ENCODE assay signal across 29 cellular contexts in genomic region chr13:71875823-71876222, GRCh38. TPM values are rescaled to one million over a fixed set of nuclear protein-coding genes. Genes with fewer than 3 reads are reported as not detected.
"Had no signal": no experiment of that assay in that cellular context is flagged by ENCODE, and none has a peak within 500 bp of the region (broad histone marks: within the 10 kb centered on the region; RNA-seq: fewer than 3 reads in every experiment).

No MANE protein-coding gene starts in this region.

- H3K27ac ChIP-seq: ascending aorta, heart right ventricle, lower lobe of right lung, neutrophil, right lobe of liver, thoracic aorta, uterus had no signal

- H3K4me3 ChIP-seq: ascending aorta, heart right ventricle, lower lobe of right lung, mucosa of descending colon, right lobe of liver, thoracic aorta, uterus had no signal

- H3K4me1 ChIP-seq: ascending aorta, uterus had no signal

- ATAC-seq: esophagus mucosa; heart right ventricle; left lobe of liver; lower lobe of right lung; mucosa of descending colon; natural killer cell treated with Interleukin-12 subunit alpha and Interleukin-12 subunit beta and Interleukin-15 and Interleukin-18, amount 100 ng/mL, for 72 hours; right lobe of liver; stimulated activated effector memory CD8-positive, alpha-beta T cell treated with anti-CD3 and anti-CD28 coated beads, Interleukin-12 subunit alpha, Interleukin-12 subunit beta, amount 100 ng/mL, for 72 hours; WTC11 had no signal

- H3K27me3 ChIP-seq: ascending aorta, heart right ventricle, neutrophil, uterus had no signal

- DNase-seq: activated CD4-positive, alpha-beta memory T cell treated with anti-CD3 and anti-CD28 coated beads, Interleukin-2, amount 10 ng/mL, durations not matched to agents 7 days and 5 days; activated CD4-positive, alpha-beta T cell treated with anti-CD3 and anti-CD28 coated beads for 1 hour; activated CD4-positive, alpha-beta T cell treated with anti-CD3 and anti-CD28 coated beads, Interleukin-2, amount 10 ng/mL, durations not matched to agents 7 days and 5 days; activated CD8-positive, alpha-beta memory T cell treated with anti-CD3 and anti-CD28 coated beads, Interleukin-2, amount 50 U/mL, for 48 hours; activated gamma-delta T cell; activated naive CD4-positive, alpha-beta T cell treated with anti-CD3 and anti-CD28 coated beads, Interleukin-2, amount 10 ng/mL, durations not matched to agents 7 days and 5 days; activated naive CD8-positive, alpha-beta T cell treated with anti-CD3 and anti-CD28 coated beads, Interleukin-2, amount 10 ng/mL, durations not matched to agents 7 days and 5 days; activated T-cell treated with anti-CD3 and anti-CD28 coated beads, Interleukin-2, amount 50 U/mL, for 24 hours; caudate nucleus; foreskin fibroblast; heart right ventricle; kidney glomerular epithelial cell; lower lobe of right lung; mesenchymal stem cell; mucosa of descending colon; right lobe of liver; stimulated activated CD4-positive, alpha-beta T cell treated with anti-CD3 and anti-CD28 coated beads, Interleukin-12 subunit alpha, Interleukin-12 subunit beta, amount 100 ng/mL, for 4 hours; stimulated activated CD4-positive, alpha-beta T cell treated with anti-CD3 and anti-CD28 coated beads, Interleukin-4, amount 100 ng/mL, for 24 hours; T-helper 2 cell; trophoblast cell; uterus had no signal

- H3K36me3 ChIP-seq: ascending aorta, heart right ventricle, lower lobe of right lung, neutrophil, right lobe of liver, thoracic aorta, uterus had no signal

- H3K9me3 ChIP-seq: ascending aorta, heart right ventricle, lower lobe of right lung, mucosa of descending colon, neutrophil, right lobe of liver, thoracic aorta, uterus had no signal

RNA-seq across cellular contexts. Expression of gene DACH1, which starts 8.8 kb away (rescaled TPM):
- total RNA-seq: activated CD4-positive, alpha-beta memory T cell treated with anti-CD3 and anti-CD28 coated beads, Interleukin-2, amount 10 ng/mL, durations not matched to agents 7 days and 5 days; activated CD4-positive, alpha-beta T cell treated with anti-CD3 and anti-CD28 coated beads, Interleukin-2, amount 10 ng/mL, durations not matched to agents 7 days and 5 days; activated naive CD8-positive, alpha-beta T cell treated with anti-CD3 and anti-CD28 coated beads, Interleukin-2, amount 10 ng/mL, durations not matched to agents 7 days and 5 days; ascending aorta had no signal
